ENCODE assay signal across 11 cellular contexts in the genomic region with DNA sequence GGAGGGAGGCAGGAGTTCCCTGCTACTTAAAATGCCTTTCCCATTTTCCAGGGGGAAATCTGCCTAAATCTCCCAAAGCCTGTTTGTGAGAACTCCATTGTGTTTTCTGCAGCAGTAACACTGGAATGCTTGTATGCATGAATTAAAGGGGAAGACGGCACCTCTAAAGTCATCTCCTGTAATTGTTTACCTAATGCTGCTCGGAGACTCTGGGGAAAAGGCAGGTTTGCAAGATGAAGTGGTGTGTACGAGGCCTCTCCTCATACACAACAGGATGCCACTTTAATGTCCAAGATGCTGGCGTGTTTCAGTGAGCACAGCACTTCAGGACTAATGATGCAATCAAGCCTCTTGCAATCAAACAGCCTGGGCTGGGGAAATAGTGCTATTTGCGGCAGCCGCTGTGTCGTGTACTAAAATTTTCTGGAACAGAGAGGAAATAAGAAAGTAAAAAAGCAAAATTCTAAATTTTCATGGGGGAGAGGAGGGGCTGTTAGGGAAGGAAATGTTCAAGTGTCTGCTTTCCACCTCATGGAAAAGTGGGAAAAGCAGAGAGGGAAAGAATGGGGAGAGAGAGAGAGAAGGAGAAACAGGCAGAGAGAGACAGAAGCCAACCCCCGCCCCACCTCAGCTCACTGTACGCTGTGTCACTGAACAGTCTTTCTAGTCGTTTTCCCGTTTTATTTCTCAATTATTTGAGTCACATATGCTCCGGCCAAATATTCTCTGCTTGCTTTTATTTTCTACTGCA. TPM values are rescaled to one million over a fixed set of nuclear protein-coding genes. Genes with fewer than 3 reads are reported as not detected.
DNase-seq lines count a peak whose midpoint lies in the region; ATAC-seq and TF ChIP-seq lines count a peak whose summit lies in the region.
"Had no signal": no experiment of that assay in that cellular context is flagged by ENCODE, and none has a peak within 500 bp of the region (broad histone marks: within the 10 kb centered on the region; RNA-seq: fewer than 3 reads in every experiment).

No MANE protein-coding gene starts in this region.

- H3K27me3 ChIP-seq in esophagus muscularis mucosa = no peaks in the 10 kb centered on the region
- H3K27me3 ChIP-seq: BLaER1, colonic mucosa had no signal

- TF ChIP-seq EP300 in esophagus muscularis mucosa (IDR thresholded peaks at IDR 0.05) = no peak

- 39% methylated on average over 12 of the region's 12 CpGs for WGBS in esophagus muscularis mucosa

- no peak for TF ChIP-seq POLR2A in NB4 (IDR thresholded peaks at IDR 0.05; ENCODE audit: extremely low read depth, insufficient read length)
- no peak for TF ChIP-seq POLR2A in esophagus muscularis mucosa (IDR thresholded peaks at IDR 0.05; ENCODE audit: low read depth)

- H3K27ac ChIP-seq in esophagus muscularis mucosa (replicated peaks in 1 of 4) = peak overlapping the region; percentile 47 to 70 (median 60)
- H3K27ac ChIP-seq: BLaER1, colonic mucosa had no signal

- H3K4me3 ChIP-seq in NB4 (ENCODE audit: low read depth, low read length) (peak overlapping the region; percentile 53), esophagus muscularis mucosa (peak overlapping the region; percentile 6 to 40 (median 14))
- H3K4me3 ChIP-seq: BLaER1, colonic mucosa had no signal

- intact Hi-C loops in esophagus muscularis mucosa (cut with DNase I) = no loop called here

- DNase-seq in A172 (ENCODE audit: low spot score) (peak; percentile 26), NB4 (ENCODE audit: low read depth) (peak; percentile 80), esophagus muscularis mucosa (ENCODE audit: extremely low spot score) (no peak), myocyte (ENCODE audit: low read depth) (peak; percentile 29), NCI-H510A treated with DMSO at 0.1 percent for 48 hours (lab: John Stamatoyannopoulos, UW) (no peak)
- DNase-seq in activated naive CD4-positive, alpha-beta T cell treated with Interleukin-2 at 50 U/mL for 16 hours = no peak
- DNase-seq: activated CD4-positive, alpha-beta T cell treated with anti-CD3 and anti-CD28 coated beads, Interleukin-2, amount 10 ng/mL, durations not matched to agents 24 days and 14 days; colonic mucosa had no signal

- peaks cover 41 to 84% (median 76%) of the 10 kb centered on the region in 4 donors for H3K4me1 ChIP-seq in esophagus muscularis mucosa
- H3K4me1 ChIP-seq: BLaER1, colonic mucosa had no signal

- ATAC-seq in HG03439 (IDR thresholded peaks at IDR 0.05; ENCODE audit: unreplicated experiment) (no peak), GM21576 (IDR thresholded peaks at IDR 0.05; ENCODE audit: unreplicated experiment) (no peak)

- no peaks in the 10 kb centered on the region for H3K9me3 ChIP-seq in esophagus muscularis mucosa
- H3K9me3 ChIP-seq: BLaER1, colonic mucosa had no signal

- H3K36me3 ChIP-seq in esophagus muscularis mucosa = peaks cover 0 to 3% (median 0%) of the 10 kb centered on the region in 4 donors
- H3K36me3 ChIP-seq: BLaER1, colonic mucosa had no signal

- TF ChIP-seq CTCF in NB4 (IDR thresholded peaks at IDR 0.05; ENCODE audit: low read depth, low read length) (no peak), esophagus muscularis mucosa (IDR thresholded peaks at IDR 0.05) (no peak)

RNA-seq across cellular contexts. Expression of a gene that starts 32.9 kb away (rescaled TPM):
- 4.7 and 5.6 TPM in 2 replicates for total RNA-seq in A172 (2014; rRNA removed; shearing (Covaris generic))
- 10 to 100 TPM; 17.1 to 45.5 (median 24.6) TPM for total RNA-seq in esophagus muscularis mucosa
- 8.1 and 10.9 TPM in 2 replicates for total RNA-seq in myocyte
- 13.8 TPM for polyA plus RNA-seq in myocyte (2012)

Comparison
In these comparisons a context has a peak if more than half of its experiments do, and no peak if none do; other contexts are left out.
1. DNase-seq: peak in A172 (single experiment), NB4 (single experiment) and myocyte (single experiment); none in esophagus muscularis mucosa (single experiment), NCI-H510A treated with DMSO at 0.1 percent for 48 hours (single experiment) and activated naive CD4-positive, alpha-beta T cell treated with Interleukin-2 at 50 U/mL for 16 hours (single experiment).